In the genomic region with DNA sequence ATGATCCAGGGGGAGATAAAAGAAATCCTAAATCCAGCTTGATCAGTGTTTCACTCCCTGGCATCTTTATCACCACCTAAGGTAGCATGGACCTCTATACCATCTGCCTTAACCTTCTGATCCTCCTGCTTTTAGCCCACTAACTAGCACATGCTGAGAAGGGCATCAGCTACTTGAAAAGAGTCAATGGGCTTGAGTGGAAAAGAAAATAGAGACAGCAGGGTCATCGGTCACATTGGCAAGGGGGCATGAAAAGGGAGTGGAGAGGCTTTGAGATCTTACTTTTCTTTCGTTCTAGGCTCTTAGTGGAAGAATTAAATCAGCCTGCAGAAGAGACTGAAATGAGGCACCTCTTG, we compare ENCODE assay signal across 8 cellular contexts.
DNase-seq lines count a peak whose midpoint lies in the region; TF ChIP-seq lines count a peak whose summit lies in the region.

No MANE protein-coding gene starts in this region.

- peaks cover 36% of the 10 kb centered on the region for H3K4me1 Mint-ChIP-seq in dendritic cell treated with granulocyte-macrophage colony-stimulating factor and Interleukin-4, amounts not matched to agents 40 ng/mL and 50 ng/mL, for 4 days (ENCODE audit: low read depth)
- peaks cover 40% of the 10 kb centered on the region for H3K4me1 Mint-ChIP-seq in nephron progenitor cell

- H3K36me3 Mint-ChIP-seq in dendritic cell treated with granulocyte-macrophage colony-stimulating factor and Interleukin-4, amounts not matched to agents 40 ng/mL and 50 ng/mL, for 4 days (ENCODE audit: low read depth) = peaks cover 76% of the 10 kb centered on the region
- peaks cover 11% of the 10 kb centered on the region for H3K36me3 Mint-ChIP-seq in nephron progenitor cell (ENCODE audit: low read depth)

- peak overlapping the region; percentile 76 to 89 (median 79) for H3K4me3 ChIP-seq in BLaER1 treated with 17β-estradiol and CSF1 and Interleukin-3, amounts not matched to agents 10 nM and 100 nM

- H3K27me3 ChIP-seq in BLaER1 treated with 17β-estradiol and CSF1 and Interleukin-3, amounts not matched to agents 10 nM and 100 nM = no peaks in the 10 kb centered on the region

- H3K9me3 ChIP-seq in BLaER1 treated with 17β-estradiol and CSF1 and Interleukin-3, amounts not matched to agents 10 nM and 100 nM (replicated peaks in 1 of 11) = no peaks in the 10 kb centered on the region
- H3K9me3 ChIP-seq in KOPT-K1 (ENCODE audit: insufficient read depth, low read length, poor library complexity, severe bottlenecking) = no peaks in the 10 kb centered on the region

- H4K20me1 ChIP-seq in BLaER1 treated with 17β-estradiol and CSF1 and Interleukin-3, amounts not matched to agents 10 nM and 100 nM = peaks cover 0 to 11% (median 0%) of the 10 kb centered on the region in 11 experiments; a peak in 7 of 22 replicates

- H3K27ac Mint-ChIP-seq in dendritic cell treated with granulocyte-macrophage colony-stimulating factor and Interleukin-4, amounts not matched to agents 40 ng/mL and 50 ng/mL, for 4 days = peak overlapping the region; percentile 97
- peak overlapping the region; percentile 71 for H3K27ac Mint-ChIP-seq in nephron progenitor cell

- peak overlapping the region; percentile 92 for H3K4me3 Mint-ChIP-seq in dendritic cell treated with granulocyte-macrophage colony-stimulating factor and Interleukin-4, amounts not matched to agents 40 ng/mL and 50 ng/mL, for 4 days
- H3K4me3 Mint-ChIP-seq in nephron progenitor cell = peak overlapping the region; percentile 99

- H3K4me2 ChIP-seq in BLaER1 treated with 17β-estradiol and CSF1 and Interleukin-3, amounts not matched to agents 10 nM and 100 nM = peak overlapping the region; percentile 74 to 95 (median 90)

- H3K36me3 ChIP-seq in BLaER1 treated with 17β-estradiol and CSF1 and Interleukin-3, amounts not matched to agents 10 nM and 100 nM = peaks cover 10 to 45% (median 29%) of the 10 kb centered on the region in 11 experiments; a peak in 21 of 22 replicates
- H3K36me3 ChIP-seq in KOPT-K1 (ENCODE audit: insufficient read depth, low read length) = peaks cover 27% of the 10 kb centered on the region; the same call in 1 of the 2 replicates

- no peak for DNase-seq in nephron progenitor cell
- DNase-seq in NAMALWA (ENCODE audit: low spot score) = no peak
- no peak for DNase-seq in kidney glomerular epithelial cell (lab: John Stamatoyannopoulos, UW)
- no peak for DNase-seq in NCI-H2196 (lab: John Stamatoyannopoulos, UW; ENCODE audit: unreplicated experiment)
- DNase-seq in NCI-H2171 (lab: John Stamatoyannopoulos, UW) = no peak

- no peaks in the 10 kb centered on the region for H3K9me3 Mint-ChIP-seq in dendritic cell treated with granulocyte-macrophage colony-stimulating factor and Interleukin-4, amounts not matched to agents 40 ng/mL and 50 ng/mL, for 4 days
- no peaks in the 10 kb centered on the region for H3K9me3 Mint-ChIP-seq in nephron progenitor cell

- H3K27ac ChIP-seq in BLaER1 treated with 17β-estradiol and CSF1 and Interleukin-3, amounts not matched to agents 10 nM and 100 nM = peak overlapping the region; percentile 84 to 98 (median 94); a peak in 21 of 22 replicates
- H3K27ac ChIP-seq in KOPT-K1 (ENCODE audit: low read depth, low read length, poor library complexity, severe bottlenecking) = peak overlapping the region; percentile 92

- intact Hi-C loops in dendritic cell treated with granulocyte-macrophage colony-stimulating factor and Interleukin-4, amounts not matched to agents 40 ng/mL and 50 ng/mL, for 4 days (cut with micrococcal nuclease) = loop anchor here (1.0 to 5.0 kb wide), 3 partner anchors 36 to 51 kb away; partner anchors contain the start of genes C15orf62, RMDN3 and SPINT1

- H3K27me3 Mint-ChIP-seq in dendritic cell treated with granulocyte-macrophage colony-stimulating factor and Interleukin-4, amounts not matched to agents 40 ng/mL and 50 ng/mL, for 4 days = no peaks in the 10 kb centered on the region
- H3K27me3 Mint-ChIP-seq in nephron progenitor cell (ENCODE audit: low read depth, poor library complexity) = no peaks in the 10 kb centered on the region

- H3K4me1 ChIP-seq in BLaER1 treated with 17β-estradiol and CSF1 and Interleukin-3, amounts not matched to agents 10 nM and 100 nM = peaks cover 27 to 46% (median 36%) of the 10 kb centered on the region in 10 experiments

- peak overlapping the region; percentile 85 to 98 (median 93) for H3K9ac ChIP-seq in BLaER1 treated with 17β-estradiol and CSF1 and Interleukin-3, amounts not matched to agents 10 nM and 100 nM

- no peak for TF ChIP-seq CTCF in nephron progenitor cell (IDR thresholded peaks at IDR 0.05)
